ENCODE assay signal across 8 cellular contexts in the genomic region with DNA sequence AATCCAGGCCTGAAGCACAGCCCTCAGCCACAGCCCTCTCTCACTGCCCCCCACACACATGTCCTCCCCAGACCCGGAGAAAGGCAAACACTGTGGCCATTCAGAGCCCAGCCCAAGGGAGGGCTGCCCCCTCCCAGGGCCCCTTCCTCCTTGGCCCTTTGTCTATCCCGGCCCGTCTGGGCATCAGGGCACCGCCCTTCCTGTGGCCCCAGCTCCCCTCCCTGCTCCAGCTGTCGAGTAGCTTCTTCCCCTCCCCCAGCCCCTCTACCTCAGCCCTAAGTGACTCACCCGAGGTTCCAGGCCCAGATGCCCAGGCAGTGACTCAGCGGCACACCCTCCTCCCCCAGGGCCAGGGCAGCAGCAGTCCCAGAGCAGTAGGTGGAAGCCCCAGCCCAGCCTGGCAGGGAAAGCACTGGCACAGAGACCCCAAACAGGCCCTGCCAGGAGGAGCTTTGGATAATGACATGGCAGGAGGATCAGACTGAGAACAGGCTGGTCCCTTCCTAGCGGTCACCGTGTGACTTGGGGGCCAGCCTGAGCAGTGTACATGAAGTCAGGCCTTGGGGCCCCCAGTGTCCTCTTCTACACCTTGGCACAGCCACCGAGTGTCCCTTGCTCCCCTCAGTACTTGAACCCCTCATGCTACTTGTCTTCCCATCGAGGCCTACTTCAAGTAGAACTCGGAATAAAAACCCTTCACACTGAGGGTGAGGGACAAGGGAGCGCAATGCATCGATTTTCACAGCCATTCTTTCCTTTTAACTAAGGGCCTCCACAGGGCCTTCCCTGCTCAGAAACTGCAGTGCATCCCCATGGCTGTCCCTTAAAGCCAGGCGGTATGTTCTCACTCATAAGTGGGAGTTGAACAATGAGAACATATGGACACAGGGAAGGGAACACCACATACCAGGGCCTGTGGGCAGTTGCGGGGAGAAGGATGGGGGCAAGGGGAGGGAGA. TPM values are rescaled to one million over a fixed set of nuclear protein-coding genes. Genes with fewer than 3 reads are reported as not detected.
DNase-seq lines count a peak whose midpoint lies in the region; ATAC-seq and TF ChIP-seq lines count a peak whose summit lies in the region.

No MANE protein-coding gene starts in this region.

- CTCF ChIA-PET in T-cell (lab: Charles Lee): interaction anchor here (0.5 to 1.5 kb wide), 4 partner anchors 31 to 56 kb away, joined by 3 to 12 read pairs (median 6); partner anchors contain the start of gene S100A6 (in 1 of the 2)

- no peak overlapping the region for H3K27ac ChIP-seq in Karpas-422 (ENCODE audit: low read length)
- H3K27ac ChIP-seq in upper lobe of left lung: peak overlapping the region; percentile 95 to 99 (median 96)

- H3K4me3 ChIP-seq in Karpas-422 (ENCODE audit: low read length) (no peak overlapping the region), upper lobe of left lung (peak overlapping the region in 1 of 4 donors; percentile 21)

- H3K4me1 ChIP-seq in Karpas-422 (ENCODE audit: low read length): peaks cover 3% of the 10 kb centered on the region; the same call in 1 of the 2 replicates
- peaks cover 41 to 51% (median 44%) of the 10 kb centered on the region in 4 donors for H3K4me1 ChIP-seq in upper lobe of left lung

- WGBS in upper lobe of left lung, 2 donors: 34 to 40% methylated on average over 12 to 16 of the region's 16 CpGs

- ATAC-seq in T-cell (replicated peaks in 1 of 4) (peak; percentile 71 to 96 (median 94)), upper lobe of left lung (ENCODE audit: low FRiP score in 2 of 2) (peak; percentile 95 to 96), GM18873 (IDR thresholded peaks at IDR 0.05; ENCODE audit: low FRiP score, unreplicated experiment) (no peak)
- peak; percentile 90 for ATAC-seq in activated naive CD8-positive, alpha-beta T cell treated with anti-CD3 and anti-CD28 coated beads, Interleukin-2, amount 50 U/mL, for 24 hours

- H3K27ac Mint-ChIP-seq in T-cell: peak overlapping the region; percentile 90 to 97
- peak overlapping the region; percentile 99 for H3K27ac Mint-ChIP-seq in activated naive CD8-positive, alpha-beta T cell treated with anti-CD3 and anti-CD28 coated beads, Interleukin-2, amount 50 U/mL, for 24 hours
- H3K27ac Mint-ChIP-seq in progenitor cell of endocrine pancreas: peak overlapping the region; percentile 97

- H3K9me3 Mint-ChIP-seq in T-cell (no peaks in the 10 kb centered on the region), progenitor cell of endocrine pancreas (ENCODE audit: low read depth) (no peaks in the 10 kb centered on the region)
- H3K9me3 Mint-ChIP-seq in activated naive CD8-positive, alpha-beta T cell treated with anti-CD3 and anti-CD28 coated beads, Interleukin-2, amount 50 U/mL, for 24 hours: no peaks in the 10 kb centered on the region

- peak in 3 of 4 donors; percentile 14 to 97 (median 91) for TF ChIP-seq EP300 in upper lobe of left lung (IDR thresholded peaks at IDR 0.05)

- H3K36me3 Mint-ChIP-seq in T-cell (no peaks in the 10 kb centered on the region), progenitor cell of endocrine pancreas (ENCODE audit: insufficient read depth) (no peaks in the 10 kb centered on the region)
- no peaks in the 10 kb centered on the region for H3K36me3 Mint-ChIP-seq in activated naive CD8-positive, alpha-beta T cell treated with anti-CD3 and anti-CD28 coated beads, Interleukin-2, amount 50 U/mL, for 24 hours (ENCODE audit: low read depth)

- H3K4me2 ChIP-seq in Karpas-422 (ENCODE audit: low read depth, low read length, poor library complexity, severe bottlenecking): no peak overlapping the region

- no peaks in the 10 kb centered on the region for H4K20me1 ChIP-seq in Karpas-422 (ENCODE audit: insufficient read depth, low read depth, low read length)

- no peaks in the 10 kb centered on the region for H3K27me3 ChIP-seq in Karpas-422 (ENCODE audit: low read length)
- no peaks in the 10 kb centered on the region for H3K27me3 ChIP-seq in upper lobe of left lung

- DNase-seq in GDM1 (lab: John Stamatoyannopoulos, UW) (peak; percentile 89), Karpas-422 (peak; percentile 45), T-cell (peak; percentile 32 to 86 (median 56)), cardiac septum (ENCODE audit: low spot score) (peak; percentile 99), progenitor cell of endocrine pancreas (ENCODE audit: low spot score, unreplicated experiment) (peak; percentile 38), upper lobe of left lung (peak; percentile 90 to 100)
- peak; percentile 89 for DNase-seq in activated naive CD8-positive, alpha-beta T cell treated with anti-CD3 and anti-CD28 coated beads, Interleukin-2, amount 50 U/mL, for 24 hours

- H3K9ac ChIP-seq in Karpas-422 (ENCODE audit: low read length): no peak overlapping the region

- H3K9me2 ChIP-seq in Karpas-422 (replicated peaks; ENCODE audit: insufficient read depth, low read length): no peaks in the 10 kb centered on the region

- no peaks in the 10 kb centered on the region for H3K79me2 ChIP-seq in Karpas-422 (ENCODE audit: low read length)

- peak in 2 of 4 donors; percentile 36 to 85 for TF ChIP-seq POLR2A in upper lobe of left lung (IDR thresholded peaks at IDR 0.05)

- no peak overlapping the region for H2AFZ ChIP-seq in Karpas-422 (ENCODE audit: low read length)

- H3K9me3 ChIP-seq in Karpas-422 (ENCODE audit: low read length) (no peaks in the 10 kb centered on the region), upper lobe of left lung (no peaks in the 10 kb centered on the region)

- H3K4me1 Mint-ChIP-seq in T-cell (peaks cover 32 to 35% (median 32%) of the 10 kb centered on the region in 3 donors), progenitor cell of endocrine pancreas (ENCODE audit: low read depth) (peaks cover 35% of the 10 kb centered on the region)
- H3K4me1 Mint-ChIP-seq in activated naive CD8-positive, alpha-beta T cell treated with anti-CD3 and anti-CD28 coated beads, Interleukin-2, amount 50 U/mL, for 24 hours: peaks cover 47% of the 10 kb centered on the region

- POLR2A ChIA-PET in T-cell (lab: Charles Lee): interaction anchor here in 1 of 2 donors (0.6 kb wide), 1 partner anchor 36 kb away, joined by 4 read pairs; no protein-coding TSS in a partner anchor

- no peak for TF ChIP-seq CTCF in progenitor cell of endocrine pancreas (IDR thresholded peaks at IDR 0.05; ENCODE audit: unreplicated experiment)
- peak in 3 of 6 experiments; percentile 3 to 20 (median 18) for TF ChIP-seq CTCF in upper lobe of left lung (IDR thresholded peaks at IDR 0.05)

- intact Hi-C loops in cardiac septum (cut with DNase I): loop anchor here (1.0 to 5.0 kb wide), 2 partner anchors 59 to 214 kb away; no protein-coding TSS in a partner anchor

- H3K27me3 Mint-ChIP-seq in T-cell (peaks cover 0 to 2% of the 10 kb centered on the region in 2 donors), progenitor cell of endocrine pancreas (no peaks in the 10 kb centered on the region)
- H3K27me3 Mint-ChIP-seq in activated naive CD8-positive, alpha-beta T cell treated with anti-CD3 and anti-CD28 coated beads, Interleukin-2, amount 50 U/mL, for 24 hours: peaks cover 10% of the 10 kb centered on the region

- H3K36me3 ChIP-seq in Karpas-422 (ENCODE audit: insufficient read depth, low read length) (no peaks in the 10 kb centered on the region), upper lobe of left lung (no peaks in the 10 kb centered on the region)

- H3K4me3 Mint-ChIP-seq in T-cell (peak overlapping the region in 2 of 3 donors; percentile 45 to 61), progenitor cell of endocrine pancreas (ENCODE audit: low read depth) (peak overlapping the region; percentile 41)
- peak overlapping the region; percentile 59 for H3K4me3 Mint-ChIP-seq in activated naive CD8-positive, alpha-beta T cell treated with anti-CD3 and anti-CD28 coated beads, Interleukin-2, amount 50 U/mL, for 24 hours

RNA-seq across cellular contexts. Expression of gene S100A2, which starts 1.0 kb away (rescaled TPM):
- not detected in 2 replicates for total RNA-seq in Karpas-422 (2014; rRNA removed; shearing (Covaris generic); ENCODE audit: low replicate concordance)
- total RNA-seq in T-cell (under 1 TPM in 1 of 5 donors, not detected in 4; 0.66 TPM), cardiac septum (5.0 TPM), progenitor cell of endocrine pancreas (0.36 and 1.6 TPM in 2 replicates), upper lobe of left lung (10 to 100 TPM in 2 of 6 donors, 1 to 10 TPM in 3, not detected in 1; 2.0 to 12.0 (median 7.9) TPM)

RNA-seq across cellular contexts. Expression of gene S100A3, which starts 17.6 kb away (rescaled TPM):
- not detected in 2 replicates for total RNA-seq in Karpas-422 (2014; rRNA removed; shearing (Covaris generic); ENCODE audit: low replicate concordance)
- not detected for total RNA-seq in T-cell
- total RNA-seq in cardiac septum: 1.3 TPM
- total RNA-seq in progenitor cell of endocrine pancreas: 0.46 and 1.5 TPM in 2 replicates
- total RNA-seq in upper lobe of left lung: 1 to 10 TPM in 5 of 6 donors, not detected in 1; 2.0 to 4.4 (median 2.1) TPM

RNA-seq across cellular contexts. Expression of gene S100A4, which starts 21.1 kb away (rescaled TPM):
- 1.2 TPM in 1 of 2 replicates, not detected in the other for total RNA-seq in Karpas-422 (2014; rRNA removed; shearing (Covaris generic); ENCODE audit: low replicate concordance)
- total RNA-seq in T-cell (100 to 1,000 TPM; 297 to 698 (median 384) TPM), cardiac septum (107 TPM), progenitor cell of endocrine pancreas (7.6 and 11.1 TPM in 2 replicates), upper lobe of left lung (100 to 1,000 TPM; 234 to 983 (median 633) TPM)

RNA-seq across cellular contexts. Expression of gene S100A5, which starts 26.0 kb away (rescaled TPM):
- total RNA-seq in Karpas-422 (2014; rRNA removed; shearing (Covaris generic); ENCODE audit: low replicate concordance): not detected in 2 replicates
- total RNA-seq in T-cell (1 to 10 TPM in 3 of 5 donors, under 1 TPM in 1, not detected in 1; 0.36 to 1.6 (median 1.2) TPM), cardiac septum (not detected), progenitor cell of endocrine pancreas (not detected in 2 replicates), upper lobe of left lung (not detected)

RNA-seq across cellular contexts. Expression of gene S100A6, which starts 30.9 kb away (rescaled TPM):
- 26.8 and 43.3 TPM in 2 replicates for total RNA-seq in Karpas-422 (2014; rRNA removed; shearing (Covaris generic); ENCODE audit: low replicate concordance)
- 100 to 1,000 TPM; 200 to 467 (median 400) TPM for total RNA-seq in T-cell
- total RNA-seq in cardiac septum: 418 TPM
- total RNA-seq in progenitor cell of endocrine pancreas: 12.5 and 14.8 TPM in 2 replicates
- 1,000 to 10,000 TPM in 3 of 6 donors, 100 to 1,000 TPM in 3; 399 to 1,595 (median 925) TPM for total RNA-seq in upper lobe of left lung

Comparison
In these comparisons a context has a peak if more than half of its experiments do, and no peak if none do; other contexts are left out.
1. DNase-seq: peak in every context shown above with its lines; median percentile 99 in cardiac septum; 95 in upper lobe of left lung; 89 in GDM1; 89 in activated naive CD8-positive, alpha-beta T cell treated with anti-CD3 and anti-CD28 coated beads, Interleukin-2, amount 50 U/mL, for 24 hours; 56 in T-cell; 45 in Karpas-422; 38 in progenitor cell of endocrine pancreas.